ENCODE assay signal across 8 cellular contexts in the genomic region with DNA sequence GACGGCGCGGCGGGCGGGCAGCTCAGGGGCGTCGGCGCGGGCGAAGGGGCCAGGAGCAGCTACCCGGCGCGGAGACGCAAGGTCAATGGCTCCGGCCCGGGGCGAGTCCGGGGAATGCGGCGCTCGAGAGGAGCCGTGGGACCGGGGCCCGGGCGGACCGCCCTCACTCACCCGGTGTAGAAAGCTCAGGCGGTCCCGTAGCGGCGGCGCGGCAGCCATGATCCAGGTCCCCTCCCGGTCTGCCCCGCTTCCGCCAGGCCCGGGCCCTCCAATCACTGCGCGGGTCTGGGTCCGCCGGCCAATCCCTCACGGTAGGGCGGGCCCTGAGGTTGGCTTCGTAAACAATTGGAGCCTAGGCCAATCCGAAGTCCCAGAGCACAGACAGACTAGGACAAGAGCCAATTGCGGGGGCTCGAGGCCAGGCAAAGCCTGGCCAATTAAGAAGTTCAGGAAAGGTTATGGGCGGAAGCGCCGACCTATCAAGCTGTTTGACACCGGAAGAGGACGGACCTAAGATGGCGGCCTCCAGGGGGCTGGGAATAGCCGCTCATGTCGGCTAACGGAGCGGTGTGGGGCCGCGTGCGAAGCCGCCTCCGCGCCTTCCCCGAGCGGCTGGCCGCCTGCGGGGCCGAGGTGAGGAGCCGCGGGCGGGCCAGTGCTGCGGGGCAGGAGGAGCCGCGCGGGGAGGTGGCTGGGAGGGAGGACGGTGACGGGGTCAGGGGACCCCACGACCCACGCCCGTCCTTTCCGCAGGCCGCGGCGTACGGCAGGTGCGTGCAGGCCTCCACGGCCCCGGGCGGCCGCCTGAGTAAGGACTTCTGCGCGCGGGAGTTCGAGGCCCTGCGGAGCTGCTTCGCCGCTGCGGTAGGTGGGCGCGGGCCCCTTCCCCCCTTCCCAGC. TPM values are rescaled to one million over a fixed set of nuclear protein-coding genes. Genes with fewer than 3 reads are reported as not detected.
DNase-seq lines count a peak whose midpoint lies in the region; TF ChIP-seq lines count a peak whose summit lies in the region.

A gene with protein sequence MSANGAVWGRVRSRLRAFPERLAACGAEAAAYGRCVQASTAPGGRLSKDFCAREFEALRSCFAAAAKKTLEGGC (plus strand): TSS at position 504 of the 899 bp plus-strand sequence. CDS start 46 bp downstream, at position 550.
A gene with protein sequence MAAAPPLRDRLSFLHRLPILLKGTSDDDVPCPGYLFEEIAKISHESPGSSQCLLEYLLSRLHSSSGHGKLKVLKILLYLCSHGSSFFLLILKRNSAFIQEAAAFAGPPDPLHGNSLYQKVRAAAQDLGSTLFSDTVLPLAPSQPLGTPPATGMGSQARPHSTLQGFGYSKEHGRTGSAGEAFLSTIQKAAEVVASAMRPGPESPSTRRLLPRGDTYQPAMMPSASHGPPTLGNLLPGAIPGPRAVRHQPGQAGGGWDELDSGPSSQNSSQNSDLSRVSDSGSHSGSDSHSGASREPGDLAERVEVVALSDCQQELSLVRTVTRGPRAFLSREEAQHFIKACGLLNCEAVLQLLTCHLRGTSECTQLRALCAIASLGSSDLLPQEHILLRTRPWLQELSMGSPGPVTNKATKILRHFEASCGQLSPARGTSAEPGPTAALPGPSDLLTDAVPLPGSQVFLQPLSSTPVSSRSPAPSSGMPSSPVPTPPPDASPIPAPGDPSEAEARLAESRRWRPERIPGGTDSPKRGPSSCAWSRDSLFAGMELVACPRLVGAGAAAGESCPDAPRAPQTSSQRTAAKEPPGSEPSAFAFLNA (minus strand): TSS at position 241 of the 899 bp plus-strand sequence. CDS start 22 bp downstream, at position 219.

- H3K27me3 ChIP-seq in H9 (ENCODE audit: insufficient read depth, low read length) (no peaks in the 10 kb centered on the region), MG63 (no peaks in the 10 kb centered on the region)

- no peak within 1 kb of the TSS for H2AK5ac ChIP-seq in H9 (ENCODE audit: insufficient read length, low read length)

- peaks cover 3% of the 10 kb centered on the region for H3K79me1 ChIP-seq in H9 (ENCODE audit: insufficient read depth, low read depth, low read length, poor library complexity, severe bottlenecking)

- no peak within 1 kb of the TSS for H4K5ac ChIP-seq in H9 (ENCODE audit: insufficient read length, low read depth, low read length)

- H3K27ac Mint-ChIP-seq in H9 = peak within 1 kb of the TSS; percentile 66 to 96 (median 96); a peak in 5 of 7 replicates
- peak within 1 kb of the TSS; percentile 68 to 90 (median 84) for H3K27ac Mint-ChIP-seq in nephron
- H3K27ac Mint-ChIP-seq in stimulated activated naive CD8-positive, alpha-beta T cell treated with anti-CD3 and anti-CD28 coated beads, Interleukin-15, Interleukin-2, amounts not matched to agents 100 ng/mL and 50 ng/mL, for 24 hours = peak within 1 kb of the TSS; percentile 94

- H4K20me1 ChIP-seq in H9 (ENCODE audit: control insufficient read depth, insufficient read depth, insufficient read length) = peaks cover 3% of the 10 kb centered on the region

- H3K79me2 ChIP-seq in H9 (ENCODE audit: insufficient read depth, low read length) = peaks cover 4% of the 10 kb centered on the region

- DNase-seq in ELR (ENCODE audit: low read depth) (peak; percentile 100), H9 (peak; percentile 100), MG63 (peak; percentile 99), SHP77 treated with DMSO at 0.1 percent for 48 hours (lab: John Stamatoyannopoulos, UW) (peak; percentile 100), fibroblast of the aortic adventitia (ENCODE audit: low read depth) (peak; percentile 100)
- peak; percentile 98 for DNase-seq in activated effector memory CD4-positive, alpha-beta T cell treated with anti-CD3 and anti-CD28 coated beads, Interleukin-2, amount 50 U/mL, for 16 hours

- H4K91ac ChIP-seq in H9 (ENCODE audit: insufficient read length, low read depth, low read length) = no peak within 1 kb of the TSS

- H2BK5ac ChIP-seq in H9 (ENCODE audit: insufficient read length, low read length) = no peak within 1 kb of the TSS

- H3K14ac ChIP-seq in H9 (ENCODE audit: insufficient read depth, low read length) = peak within 1 kb of the TSS; percentile 77

- H3K9me3 ChIP-seq in H9 (ENCODE audit: control insufficient read depth, low read depth, low read length) (no peaks in the 10 kb centered on the region), MG63 (no peaks in the 10 kb centered on the region)

- no peak within 1 kb of the TSS for H2AFZ ChIP-seq in H9 (ENCODE audit: low read length)

- no peaks in the 10 kb centered on the region; a peak in 2 of 5 replicates for H3K9me3 Mint-ChIP-seq in H9
- no peaks in the 10 kb centered on the region for H3K9me3 Mint-ChIP-seq in nephron
- H3K9me3 Mint-ChIP-seq in stimulated activated naive CD8-positive, alpha-beta T cell treated with anti-CD3 and anti-CD28 coated beads, Interleukin-15, Interleukin-2, amounts not matched to agents 100 ng/mL and 50 ng/mL, for 24 hours = no peaks in the 10 kb centered on the region

- H2BK20ac ChIP-seq in H9 (ENCODE audit: low read depth, low read length, poor library complexity, severe bottlenecking) = no peak within 1 kb of the TSS

- H3K4me1 ChIP-seq in H9 (ENCODE audit: insufficient read depth, low read length) = no peaks in the 10 kb centered on the region

- no peak within 1 kb of the TSS for H3K23ac ChIP-seq in H9 (ENCODE audit: insufficient read length, low read depth, low read length)

- H3K18ac ChIP-seq in H9 (ENCODE audit: insufficient read length, low read depth, low read length) = no peak within 1 kb of the TSS

- no peak within 1 kb of the TSS for H2BK15ac ChIP-seq in H9 (ENCODE audit: low read depth, low read length)

- H3K36me3 Mint-ChIP-seq in H9 (ENCODE audit: insufficient read depth in 1 of 3, low read depth in 3 of 3) (peaks cover 5 to 15% (median 9%) of the 10 kb centered on the region in 3 experiments; a peak in 6 of 7 replicates), nephron (ENCODE audit: low read depth) (peaks cover 9% of the 10 kb centered on the region)
- H3K36me3 Mint-ChIP-seq in stimulated activated naive CD8-positive, alpha-beta T cell treated with anti-CD3 and anti-CD28 coated beads, Interleukin-15, Interleukin-2, amounts not matched to agents 100 ng/mL and 50 ng/mL, for 24 hours (ENCODE audit: low read depth) = peaks cover 21% of the 10 kb centered on the region

- WGBS in H9 (ENCODE audit: extremely low coverage, insufficient read length, low lambda C conversion rate) = no CpG with 5 or more reads among the region's 100 CpGs

- no peak within 1 kb of the TSS for H2BK12ac ChIP-seq in H9 (ENCODE audit: insufficient read length, low read depth, low read length)

- H3K9ac ChIP-seq in H9 (ENCODE audit: extremely low read depth, insufficient read length, low read length) = peak within 1 kb of the TSS; percentile 89

- H3T11ph ChIP-seq in H9 (ENCODE audit: low read length) = no peak within 1 kb of the TSS

- H3K23me2 ChIP-seq in H9 (ENCODE audit: insufficient read length, low read depth, low read length, poor library complexity, severe bottlenecking) = peaks cover 12% of the 10 kb centered on the region

- H4K8ac ChIP-seq in H9 (replicated peaks; ENCODE audit: insufficient read length, low read depth, low read length) = no peak within 1 kb of the TSS

- H3K4me1 Mint-ChIP-seq in H9 (peaks cover 19 to 32% of the 10 kb centered on the region in 2 experiments), nephron (peaks cover 16% of the 10 kb centered on the region)
- H3K4me1 Mint-ChIP-seq in stimulated activated naive CD8-positive, alpha-beta T cell treated with anti-CD3 and anti-CD28 coated beads, Interleukin-15, Interleukin-2, amounts not matched to agents 100 ng/mL and 50 ng/mL, for 24 hours (ENCODE audit: low read depth) = peaks cover 38% of the 10 kb centered on the region

- no peak within 1 kb of the TSS for H3K27ac ChIP-seq in H9 (ENCODE audit: insufficient read length, low read depth, low read length)

- H3K4ac ChIP-seq in H9 (ENCODE audit: low read depth, low read length) = no peak within 1 kb of the TSS

- H3K56ac ChIP-seq in H9 (ENCODE audit: insufficient read length, low read depth, low read length) = no peak within 1 kb of the TSS

- H3K4me3 Mint-ChIP-seq in H9 (peak within 1 kb of the TSS; percentile 93 to 97), nephron (peak within 1 kb of the TSS; percentile 91 to 97 (median 95))
- H3K4me3 Mint-ChIP-seq in stimulated activated naive CD8-positive, alpha-beta T cell treated with anti-CD3 and anti-CD28 coated beads, Interleukin-15, Interleukin-2, amounts not matched to agents 100 ng/mL and 50 ng/mL, for 24 hours = peak within 1 kb of the TSS; percentile 93

- no peak within 1 kb of the TSS for H2BK120ac ChIP-seq in H9 (ENCODE audit: low read depth, low read length, poor library complexity, severe bottlenecking)

- no peak for TF ChIP-seq CTCF in H9 (conservative IDR thresholded peaks at IDR 0.05)
- no peak for TF ChIP-seq CTCF in fibroblast of the aortic adventitia (IDR thresholded peaks at IDR 0.05; ENCODE audit: insufficient read depth, low read length)
- TF ChIP-seq CTCF in nephron (IDR thresholded peaks at IDR 0.05; ENCODE audit: unreplicated experiment in 3 of 3) = no peak

- H3K27me3 Mint-ChIP-seq in H9 (ENCODE audit: low read depth) (no peaks in the 10 kb centered on the region; the same call in none of the 2 replicates), nephron (ENCODE audit: low read depth) (no peaks in the 10 kb centered on the region)
- H3K27me3 Mint-ChIP-seq in stimulated activated naive CD8-positive, alpha-beta T cell treated with anti-CD3 and anti-CD28 coated beads, Interleukin-15, Interleukin-2, amounts not matched to agents 100 ng/mL and 50 ng/mL, for 24 hours = no peaks in the 10 kb centered on the region

- peaks cover 35% of the 10 kb centered on the region for H3K36me3 ChIP-seq in MG63

- peak within 1 kb of the TSS; percentile 94 for H3K4me2 ChIP-seq in H9 (ENCODE audit: insufficient read depth, insufficient read length, low read length)

- peak within 1 kb of the TSS; percentile 88 for H3K4me3 ChIP-seq in MG63
- H3K4me3 ChIP-seq in fibroblast of the aortic adventitia (ENCODE audit: low read depth, low read length) = peak within 1 kb of the TSS; percentile 90

RNA-seq across cellular contexts. Expression of the first gene that starts in this region (rescaled TPM):
- 53.1 and 60.1 TPM in 2 replicates for total RNA-seq in H9 (2021)
- 63.1 and 163 TPM in 2 replicates for total RNA-seq in MG63 (2014; rRNA removed; shearing (Covaris generic); ENCODE audit: low replicate concordance)
- total RNA-seq in fibroblast of the aortic adventitia (ENCODE audit: low replicate concordance) = 27.4 and 66.6 TPM in 2 replicates

RNA-seq across cellular contexts. Expression of the second gene that starts in this region (rescaled TPM):
- total RNA-seq in H9 (2021) (36.2 and 38.8 TPM in 2 replicates), fibroblast of the aortic adventitia (ENCODE audit: low replicate concordance) (3.4 and 13.3 TPM in 2 replicates)
- total RNA-seq in MG63 (2014; rRNA removed; shearing (Covaris generic); ENCODE audit: low replicate concordance) = 19.5 and 20.4 TPM in 2 replicates
